7 cellular contexts compared by ENCODE assay signal in genomic region chr10:24482713-24483112, GRCh38.
DNase-seq lines count a peak whose midpoint lies in the region; FAIRE-seq and TF ChIP-seq lines count a peak whose summit lies in the region.
"Not testable (repeated sequence)": the region's sequence is repeated elsewhere in the genome, so short reads cannot be mapped to it uniquely, and the experiment has no call there.

No MANE protein-coding gene starts in this region.

- not testable (repeated sequence) for H3K79me2 ChIP-seq in keratinocyte (ENCODE audit: control insufficient read depth, insufficient read depth, low read length)

- H3K27me3 ChIP-seq in breast epithelium; keratinocyte (ENCODE audit: control insufficient read depth, extremely low read depth, insufficient read depth, low read length); prostate gland (replicated peaks; ENCODE audit: insufficient read depth); suprapubic skin: not testable (repeated sequence)

- CTCF ChIA-PET in HEK293 (lab: Yijun Ruan, JAX) (interaction anchor here (0.7 kb wide), 1 partner anchor 857 kb away, joined by 3 read pairs; no protein-coding TSS in a partner anchor), RWPE1 (lab: Yijun Ruan, JAX) (interaction anchor here (0.6 kb wide), 1 partner anchor 89 kb away, joined by 3 read pairs; no protein-coding TSS in a partner anchor)

- not testable (repeated sequence) for H2AFZ ChIP-seq in keratinocyte (ENCODE audit: control insufficient read depth, low read length)

- intact Hi-C loops in breast epithelium (cut with DNase I; ENCODE audit: low total_unique reads); prostate gland (cut with DNase I): not testable (repeated sequence)

- not testable (repeated sequence) for TF ChIP-seq POLR2A in breast epithelium (IDR thresholded peaks at IDR 0.05); prostate gland (IDR thresholded peaks at IDR 0.05); suprapubic skin (IDR thresholded peaks at IDR 0.05)

- not testable (repeated sequence) for H3K9me1 ChIP-seq in keratinocyte (ENCODE audit: control insufficient read depth, extremely low read depth, insufficient read depth, low read length)

- not testable (repeated sequence) for H4K20me1 ChIP-seq in keratinocyte (ENCODE audit: control insufficient read depth, extremely low read depth, insufficient read depth, low read length)

- not testable (repeated sequence) for H3K9me3 ChIP-seq in HEK293 (ENCODE audit: control insufficient read depth, insufficient read depth, low read depth, low read length); breast epithelium; keratinocyte (ENCODE audit: control insufficient read depth, low read depth, low read length); prostate gland; suprapubic skin

- not testable (repeated sequence) for FAIRE-seq in keratinocyte (lab: Jason Lieb, UNC)

- dilution Hi-C loops in keratinocyte (cut with MboI; ENCODE audit: extremely low pct_ligation_motif_present, low sequenced_read_pairs): not testable (repeated sequence)

- H3K27ac ChIP-seq in HEK293 (ENCODE audit: extremely low read depth, low read depth, low read length): not testable (repeated sequence)
- H3K27ac ChIP-seq in RWPE1 (peak overlapping the region; percentile 94), breast epithelium (peak overlapping the region; percentile 85 to 92), epithelial cell of prostate (peak overlapping the region; percentile 75), keratinocyte (ENCODE audit: control insufficient read depth, insufficient read depth, low read length) (peak overlapping the region; percentile 73), prostate gland (peak overlapping the region; percentile 50 to 72), suprapubic skin (peak overlapping the region; percentile 69)

- not testable (repeated sequence) for H3K4me2 ChIP-seq in keratinocyte (ENCODE audit: control insufficient read depth, extremely low read depth, insufficient read depth, low read depth, low read length)

- TF ChIP-seq CTCF in HEK293 (tag by site-specific recombination; IDR thresholded peaks at IDR 0.05); RWPE1 (conservative IDR thresholded peaks at IDR 0.05; ENCODE audit: low read depth); breast epithelium (IDR thresholded peaks at IDR 0.05); keratinocyte (optimal IDR thresholded peaks at IDR 0.05 in 1 of 3, IDR thresholded peaks at IDR 0.05 in 1 of 3, conservative IDR thresholded peaks at IDR 0.05 in 1 of 3; ENCODE audit: extremely low read depth in 1 of 3, insufficient read depth in 2 of 3, low read length in 3 of 3); prostate gland (IDR thresholded peaks at IDR 0.05); suprapubic skin (IDR thresholded peaks at IDR 0.05): not testable (repeated sequence)

- not testable (repeated sequence) for H3K36me3 ChIP-seq in HEK293 (ENCODE audit: control insufficient read depth in 2 of 2, insufficient read depth in 1 of 2, low read length in 2 of 2); breast epithelium; keratinocyte (ENCODE audit: control insufficient read depth in 2 of 2, extremely low read depth in 1 of 2, insufficient read depth in 2 of 2, low read length in 2 of 2); prostate gland
- H3K36me3 ChIP-seq in suprapubic skin: peaks cover 12% of the 10 kb centered on the region

- H3K9ac ChIP-seq in keratinocyte (ENCODE audit: control insufficient read depth, extremely low read depth, insufficient read depth, low read length): not testable (repeated sequence)

- POLR2A ChIA-PET in HEK293 (lab: Yijun Ruan, JAX); RWPE1 (lab: Yijun Ruan, JAX; ENCODE audit: low non-redundant PET): not testable (repeated sequence)

- H3K4me1 ChIP-seq in HEK293 (ENCODE audit: control insufficient read depth, insufficient read depth, low read length); breast epithelium; prostate gland (replicated peaks): not testable (repeated sequence)
- peaks cover 16% of the 10 kb centered on the region for H3K4me1 ChIP-seq in keratinocyte (ENCODE audit: control insufficient read depth, extremely low read depth, insufficient read depth, low read length)
- H3K4me1 ChIP-seq in suprapubic skin: peaks cover 28% of the 10 kb centered on the region

- not testable (repeated sequence) for DNase-seq in RWPE1 (ENCODE audit: low spot score); breast epithelium (ENCODE audit: low spot score in 2 of 2); epithelial cell of prostate (ENCODE audit: low read depth, low spot score); keratinocyte (ENCODE audit: low read depth, low spot score); prostate gland (ENCODE audit: low spot score); suprapubic skin (ENCODE audit: low spot score in 2 of 2)

- H3K4me3 ChIP-seq in HEK293 (ENCODE audit: low read depth, low read length); breast epithelium; keratinocyte (ENCODE audit: control insufficient read depth in 2 of 3, extremely low read depth in 1 of 3, insufficient read depth in 2 of 3, low read depth in 1 of 3, low read length in 3 of 3); prostate gland; suprapubic skin: not testable (repeated sequence)

- TF ChIP-seq EP300 in suprapubic skin (IDR thresholded peaks at IDR 0.05): not testable (repeated sequence)

TF ChIP-seq in HEK293, 187 proteins besides CTCF, POLR2A, EP300 and RAD21:
- peak; percentile 85 for TF ChIP-seq ZNF121 (tag by site-specific recombination; IDR thresholded peaks at IDR 0.05)
TF ChIP-seq in HEK293: peak in this region for 1; not testable (repeated sequence) for 186.
